In genomic region chr16:66270333-66270927, GRCh38 we compare ENCODE assay signal across 8 cellular contexts.
DNase-seq lines count a peak whose midpoint lies in the region; ATAC-seq, FAIRE-seq and TF ChIP-seq lines count a peak whose summit lies in the region.

No MANE protein-coding gene starts in this region.

- H3K36me3 Mint-ChIP-seq in osteocyte (ENCODE audit: unreplicated experiment) = no peaks in the 10 kb centered on the region

- H3K4me1 ChIP-seq in upper lobe of right lung = peaks cover 14% of the 10 kb centered on the region

- no peak overlapping the region for H3K4me3 Mint-ChIP-seq in osteocyte (ENCODE audit: unreplicated experiment)

- DNase-seq in AG08395 (ENCODE audit: low spot score) (peak; percentile 77), HTR-8/SVneo (ENCODE audit: insufficient read length, low spot score) (peak; percentile 81), RWPE1 (ENCODE audit: low spot score) (peak; percentile 67), activated gamma-delta T cell treated with Interleukin-2 at 50 U/mL for 16 hours (peak; percentile 45), germinal center (ENCODE audit: low spot score) (peak; percentile 79), osteocyte (ENCODE audit: extremely low spot score, unreplicated experiment) (peak; percentile 95), upper lobe of right lung (peak; percentile 87)

- no peak overlapping the region for H3K27ac ChIP-seq in RWPE1
- peak overlapping the region; percentile 65 for H3K27ac ChIP-seq in upper lobe of right lung

- H3K9me3 ChIP-seq in upper lobe of right lung = no peaks in the 10 kb centered on the region

- peak; percentile 89 for FAIRE-seq in HTR-8/SVneo (lab: Jason Lieb, UNC)

- intact Hi-C loops in upper lobe of right lung (cut with DNase I) = no loop called here

- CTCF ChIA-PET in RWPE1 (lab: Yijun Ruan, JAX) = interaction anchor here (0.6 to 2.2 kb wide), 6 partner anchors 9 to 1128 kb away, joined by 3 to 7 read pairs (median 3); no protein-coding TSS in a partner anchor

- peaks cover 3% of the 10 kb centered on the region for H3K27me3 ChIP-seq in upper lobe of right lung

- H3K4me1 Mint-ChIP-seq in osteocyte (ENCODE audit: unreplicated experiment) = peaks cover 53% of the 10 kb centered on the region

- no peaks in the 10 kb centered on the region for H3K36me3 ChIP-seq in upper lobe of right lung

- POLR2A ChIA-PET in RWPE1 (lab: Yijun Ruan, JAX; ENCODE audit: low non-redundant PET) = no interaction called here

- no peaks in the 10 kb centered on the region for H3K9me3 Mint-ChIP-seq in osteocyte (ENCODE audit: unreplicated experiment)

- peak; percentile 66 for ATAC-seq in GM18907 (IDR thresholded peaks at IDR 0.05; ENCODE audit: unreplicated experiment)
- peak; percentile 86 for ATAC-seq in upper lobe of right lung

- no peaks in the 10 kb centered on the region for H3K27me3 Mint-ChIP-seq in osteocyte (ENCODE audit: unreplicated experiment)

- peak overlapping the region; percentile 32 for H3K4me3 ChIP-seq in upper lobe of right lung

- TF ChIP-seq CTCF in RWPE1 (conservative IDR thresholded peaks at IDR 0.05; ENCODE audit: low read depth) (peak; percentile 96), osteocyte (IDR thresholded peaks at IDR 0.05) (peak; percentile 100), upper lobe of right lung (IDR thresholded peaks at IDR 0.05) (peak; percentile 98)

- peak overlapping the region; percentile 63 for H3K27ac Mint-ChIP-seq in osteocyte (ENCODE audit: unreplicated experiment)

Comparison
In these comparisons a context has a peak if more than half of its experiments do, and no peak if none do; other contexts are left out.
1. DNase-seq: peak in every context shown above with its lines; median percentile 95 in osteocyte; 87 in upper lobe of right lung; 81 in HTR-8/SVneo; 79 in germinal center; 77 in AG08395; 67 in RWPE1; 45 in activated gamma-delta T cell treated with Interleukin-2 at 50 U/mL for 16 hours.